In genomic region chr12:51866324-51866723, GRCh38 we compare ENCODE assay signal across 1 cellular context.
TF ChIP-seq lines count a peak whose summit lies in the region.

No MANE protein-coding gene starts in this region.

TF ChIP-seq in HepG2, 621 proteins besides CTCF, POLR2A, EP300 and RAD21:
- TF ChIP-seq ELF3 (CRISPR knock-in tag; IDR thresholded peaks at IDR 0.05) (no peak), ZNF205 (CRISPR knock-in tag; IDR thresholded peaks at IDR 0.05) (no peak), ZEB1 (IDR thresholded peaks at IDR 0.05; ENCODE audit: insufficient replicate concordance, low read depth) (no peak), ZNF513 (CRISPR knock-in tag; conservative IDR thresholded peaks at IDR 0.05) (no peak), HOXA9 (CRISPR knock-in tag; IDR thresholded peaks at IDR 0.05; ENCODE audit: borderline replicate concordance) (no peak), NR2F6 (IDR thresholded peaks at IDR 0.05) (no peak), NR2F6 (CRISPR knock-in tag; IDR thresholded peaks at IDR 0.05) (no peak)
